Comparison of ENCODE assay signal across 1 cellular context in the genomic region with DNA sequence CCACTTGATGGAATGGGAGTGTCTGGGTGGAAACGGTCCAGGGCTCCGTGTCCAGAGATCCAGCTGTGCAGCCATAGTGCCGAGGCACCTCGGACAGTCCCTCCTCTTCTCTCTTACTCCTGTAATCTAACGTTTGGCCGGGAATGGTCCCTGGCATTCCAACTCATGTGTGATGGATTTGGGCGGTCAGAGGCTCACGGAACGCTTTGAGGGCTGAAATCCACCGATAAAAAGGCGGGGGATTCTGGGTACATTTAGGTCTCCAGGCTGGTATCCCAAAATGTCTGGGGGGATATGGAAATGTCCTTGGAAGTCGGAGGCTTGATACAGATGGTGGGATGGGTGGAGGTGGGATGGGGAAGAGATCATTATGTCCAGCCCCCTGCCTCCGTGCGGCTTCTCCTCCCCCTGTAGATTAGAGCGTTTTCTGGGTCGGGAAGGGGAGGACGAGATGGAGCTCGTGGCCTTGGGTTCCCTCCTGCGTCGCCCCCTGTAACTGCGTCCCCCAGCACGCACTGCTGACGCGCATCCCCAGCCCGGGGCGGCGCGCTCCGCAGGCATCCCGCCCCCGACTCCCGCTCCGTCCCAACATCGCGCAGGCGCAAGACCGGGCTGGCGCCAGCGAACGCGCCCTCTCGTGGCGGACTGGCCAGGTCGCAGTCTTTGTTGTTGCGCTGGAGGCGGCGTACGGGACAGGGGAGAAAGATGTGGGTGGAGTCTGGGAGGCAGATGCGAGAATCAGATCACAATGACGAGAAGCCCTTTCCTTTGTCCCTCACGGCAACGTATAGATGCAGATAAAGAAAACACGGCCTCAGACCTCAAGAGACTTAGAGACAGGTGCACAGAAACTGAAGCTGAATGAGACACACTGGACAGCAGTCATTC.
A peak's percentile ranks its signal among the peaks of the same experiment; 100 is the strongest.
TF ChIP-seq lines count a peak whose summit lies in the region.

No MANE protein-coding gene starts in this region.

TF ChIP-seq in HepG2, 621 proteins besides CTCF, POLR2A, EP300 and RAD21 (continued from another document and continues in another):
- TF ChIP-seq, protein P1, sequence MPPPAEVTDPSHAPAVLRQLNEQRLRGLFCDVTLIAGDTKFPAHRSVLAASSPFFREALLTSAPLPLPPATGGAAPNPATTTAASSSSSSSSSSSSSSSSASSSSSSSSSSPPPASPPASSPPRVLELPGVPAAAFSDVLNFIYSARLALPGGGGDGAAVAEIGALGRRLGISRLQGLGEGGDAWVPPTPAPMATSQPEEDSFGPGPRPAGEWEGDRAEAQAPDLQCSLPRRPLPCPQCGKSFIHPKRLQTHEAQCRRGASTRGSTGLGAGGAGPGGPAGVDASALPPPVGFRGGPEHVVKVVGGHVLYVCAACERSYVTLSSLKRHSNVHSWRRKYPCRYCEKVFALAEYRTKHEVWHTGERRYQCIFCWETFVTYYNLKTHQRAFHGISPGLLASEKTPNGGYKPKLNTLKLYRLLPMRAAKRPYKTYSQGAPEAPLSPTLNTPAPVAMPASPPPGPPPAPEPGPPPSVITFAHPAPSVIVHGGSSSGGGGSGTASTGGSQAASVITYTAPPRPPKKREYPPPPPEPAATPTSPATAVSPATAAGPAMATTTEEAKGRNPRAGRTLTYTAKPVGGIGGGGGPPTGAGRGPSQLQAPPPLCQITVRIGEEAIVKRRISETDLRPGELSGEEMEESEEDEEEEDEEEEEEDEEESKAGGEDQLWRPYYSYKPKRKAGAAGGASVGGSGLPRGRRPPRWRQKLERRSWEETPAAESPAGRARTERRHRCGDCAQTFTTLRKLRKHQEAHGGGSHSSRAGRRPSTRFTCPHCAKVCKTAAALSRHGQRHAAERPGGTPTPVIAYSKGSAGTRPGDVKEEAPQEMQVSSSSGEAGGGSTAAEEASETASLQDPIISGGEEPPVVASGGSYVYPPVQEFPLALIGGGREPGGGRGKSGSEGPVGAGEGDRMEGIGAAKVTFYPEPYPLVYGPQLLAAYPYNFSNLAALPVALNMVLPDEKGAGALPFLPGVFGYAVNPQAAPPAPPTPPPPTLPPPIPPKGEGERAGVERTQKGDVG (CRISPR knock-in tag; IDR thresholded peaks at IDR 0.05; ENCODE audit: borderline replicate concordance) = no peak
- TF ChIP-seq SMARCC2 (IDR thresholded peaks at IDR 0.05) (no peak), ZNF720 (CRISPR knock-in tag; IDR thresholded peaks at IDR 0.05) (no peak), ESRRA (CRISPR knock-in tag; IDR thresholded peaks at IDR 0.05; ENCODE audit: low read depth) (no peak), DPF2 (CRISPR knock-in tag; IDR thresholded peaks at IDR 0.05; ENCODE audit: borderline replicate concordance, low read depth) (no peak), HCFC1 (IDR thresholded peaks at IDR 0.05; ENCODE audit: low read depth, low read length) (no peak), HDAC6 (IDR thresholded peaks at IDR 0.05; ENCODE audit: low read depth, low read length) (no peak), MED8 (CRISPR knock-in tag; IDR thresholded peaks at IDR 0.05; ENCODE audit: insufficient replicate concordance) (no peak), CBX1 (IDR thresholded peaks at IDR 0.05; ENCODE audit: low read depth) (no peak), FOSL2 (CRISPR knock-in tag; IDR thresholded peaks at IDR 0.05) (peak; percentile 54), RAD51 (IDR thresholded peaks at IDR 0.05; ENCODE audit: borderline replicate concordance) (no peak), JUN (CRISPR knock-in tag; IDR thresholded peaks at IDR 0.05) (no peak), ZSCAN30 (CRISPR knock-in tag; IDR thresholded peaks at IDR 0.05) (no peak), CHD2 (IDR thresholded peaks at IDR 0.05; ENCODE audit: low read depth, low read length) (no peak), NPAS2 (CRISPR knock-in tag; IDR thresholded peaks at IDR 0.05; ENCODE audit: borderline replicate concordance) (no peak), RBM22 (optimal IDR thresholded peaks at IDR 0.05; ENCODE audit: low read length) (no peak), ZNF329 (CRISPR knock-in tag; IDR thresholded peaks at IDR 0.05; ENCODE audit: low read depth) (no peak), ZNF343 (CRISPR knock-in tag; IDR thresholded peaks at IDR 0.05) (no peak), KLF15 (CRISPR knock-in tag; IDR thresholded peaks at IDR 0.05; ENCODE audit: borderline replicate concordance) (no peak), GTF2F1 (IDR thresholded peaks at IDR 0.05; ENCODE audit: low read length) (no peak), CBFB (CRISPR knock-in tag; IDR thresholded peaks at IDR 0.05) (no peak; the same call in 1 of the 2 replicates), MEIS2 (CRISPR knock-in tag; IDR thresholded peaks at IDR 0.05) (no peak), ZNF274 (CRISPR knock-in tag; IDR thresholded peaks at IDR 0.05) (peak; percentile 88), ZNF564 (CRISPR knock-in tag; IDR thresholded peaks at IDR 0.05) (no peak), SP2 (CRISPR knock-in tag; IDR thresholded peaks at IDR 0.05) (no peak), ZNF383 (CRISPR knock-in tag; IDR thresholded peaks at IDR 0.05; ENCODE audit: borderline replicate concordance) (no peak), ZNF33B (CRISPR knock-in tag; IDR thresholded peaks at IDR 0.05) (no peak; the same call in 1 of the 2 replicates), JUNB (CRISPR knock-in tag; IDR thresholded peaks at IDR 0.05; ENCODE audit: borderline replicate concordance) (no peak), SSRP1 (CRISPR knock-in tag; IDR thresholded peaks at IDR 0.05) (peak; percentile 66; the same call in 1 of the 2 replicates), ZMAT3 (CRISPR knock-in tag; conservative IDR thresholded peaks at IDR 0.05) (peak; percentile 79; the same call in 1 of the 2 replicates), ZNF562 (CRISPR knock-in tag; IDR thresholded peaks at IDR 0.05; ENCODE audit: borderline replicate concordance) (no peak), ZNF235 (CRISPR knock-in tag; IDR thresholded peaks at IDR 0.05; ENCODE audit: borderline replicate concordance) (no peak), MED1 (CRISPR knock-in tag; IDR thresholded peaks at IDR 0.05) (no peak; the same call in 1 of the 2 replicates), ZNF230 (CRISPR knock-in tag; IDR thresholded peaks at IDR 0.05) (no peak), MBNL3 (CRISPR knock-in tag; conservative IDR thresholded peaks at IDR 0.05) (no peak), ZSCAN12 (CRISPR knock-in tag; IDR thresholded peaks at IDR 0.05) (no peak), ZNF790 (CRISPR knock-in tag; IDR thresholded peaks at IDR 0.05; ENCODE audit: borderline replicate concordance) (no peak), ZBTB3 (CRISPR knock-in tag; IDR thresholded peaks at IDR 0.05; ENCODE audit: borderline replicate concordance, low read depth) (no peak), NCOA1 (CRISPR knock-in tag; IDR thresholded peaks at IDR 0.05) (no peak), CCAR2 (optimal IDR thresholded peaks at IDR 0.05; ENCODE audit: low read depth, low read length) (no peak), ZNF30 (CRISPR knock-in tag; IDR thresholded peaks at IDR 0.05) (no peak), TCF7L2 (IDR thresholded peaks at IDR 0.05; ENCODE audit: low read depth, low read length) (no peak), ZNF350 (CRISPR knock-in tag; IDR thresholded peaks at IDR 0.05; ENCODE audit: borderline replicate concordance, low read depth) (peak; percentile 88), ZNF10 (CRISPR knock-in tag; IDR thresholded peaks at IDR 0.05; ENCODE audit: borderline replicate concordance, low read depth) (no peak), ZNF605 (CRISPR knock-in tag; IDR thresholded peaks at IDR 0.05) (peak; percentile 14; the same call in 1 of the 2 replicates)
- TF ChIP-seq, protein P2, sequence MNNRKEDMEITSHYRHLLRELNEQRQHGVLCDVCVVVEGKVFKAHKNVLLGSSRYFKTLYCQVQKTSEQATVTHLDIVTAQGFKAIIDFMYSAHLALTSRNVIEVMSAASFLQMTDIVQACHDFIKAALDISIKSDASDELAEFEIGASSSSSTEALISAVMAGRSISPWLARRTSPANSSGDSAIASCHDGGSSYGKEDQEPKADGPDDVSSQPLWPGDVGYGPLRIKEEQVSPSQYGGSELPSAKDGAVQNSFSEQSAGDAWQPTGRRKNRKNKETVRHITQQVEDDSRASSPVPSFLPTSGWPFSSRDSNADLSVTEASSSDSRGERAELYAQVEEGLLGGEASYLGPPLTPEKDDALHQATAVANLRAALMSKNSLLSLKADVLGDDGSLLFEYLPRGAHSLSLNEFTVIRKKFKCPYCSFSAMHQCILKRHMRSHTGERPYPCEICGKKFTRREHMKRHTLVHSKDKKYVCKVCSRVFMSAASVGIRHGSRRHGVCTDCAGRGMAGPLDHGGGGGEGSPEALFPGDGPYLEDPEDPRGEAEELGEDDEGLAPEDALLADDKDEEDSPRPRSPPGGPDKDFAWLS (CRISPR knock-in tag; IDR thresholded peaks at IDR 0.05; ENCODE audit: borderline replicate concordance) = peak; percentile 62; the same call in 1 of the 2 replicates
- TF ChIP-seq, protein P3, sequence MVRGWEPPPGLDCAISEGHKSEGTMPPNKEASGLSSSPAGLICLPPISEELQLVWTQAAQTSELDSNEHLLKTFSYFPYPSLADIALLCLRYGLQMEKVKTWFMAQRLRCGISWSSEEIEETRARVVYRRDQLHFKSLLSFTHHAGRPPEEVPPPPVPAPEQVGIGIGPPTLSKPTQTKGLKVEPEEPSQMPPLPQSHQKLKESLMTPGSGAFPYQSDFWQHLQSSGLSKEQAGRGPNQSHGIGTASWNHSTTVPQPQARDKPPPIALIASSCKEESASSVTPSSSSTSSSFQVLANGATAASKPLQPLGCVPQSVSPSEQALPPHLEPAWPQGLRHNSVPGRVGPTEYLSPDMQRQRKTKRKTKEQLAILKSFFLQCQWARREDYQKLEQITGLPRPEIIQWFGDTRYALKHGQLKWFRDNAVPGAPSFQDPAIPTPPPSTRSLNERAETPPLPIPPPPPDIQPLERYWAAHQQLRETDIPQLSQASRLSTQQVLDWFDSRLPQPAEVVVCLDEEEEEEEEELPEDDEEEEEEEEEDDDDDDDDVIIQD (CRISPR knock-in tag; IDR thresholded peaks at IDR 0.05; ENCODE audit: low read depth) = peak; percentile 60; the same call in 1 of the 2 replicates
- TF ChIP-seq, protein P4, sequence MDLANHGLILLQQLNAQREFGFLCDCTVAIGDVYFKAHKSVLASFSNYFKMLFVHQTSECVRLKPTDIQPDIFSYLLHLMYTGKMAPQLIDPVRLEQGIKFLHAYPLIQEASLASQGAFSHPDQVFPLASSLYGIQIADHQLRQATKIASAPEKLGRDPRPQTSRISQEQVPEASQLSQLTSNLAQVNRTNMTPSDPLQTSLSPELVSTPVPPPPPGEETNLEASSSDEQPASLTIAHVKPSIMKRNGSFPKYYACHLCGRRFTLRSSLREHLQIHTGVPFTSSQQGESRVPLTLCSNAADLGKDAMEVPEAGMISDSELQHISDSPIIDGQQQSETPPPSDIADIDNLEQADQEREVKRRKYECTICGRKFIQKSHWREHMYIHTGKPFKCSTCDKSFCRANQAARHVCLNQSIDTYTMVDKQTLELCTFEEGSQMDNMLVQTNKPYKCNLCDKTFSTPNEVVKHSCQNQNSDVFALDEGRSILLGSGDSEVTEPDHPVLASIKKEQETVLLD (CRISPR knock-in tag; IDR thresholded peaks at IDR 0.05; ENCODE audit: low read depth) = no peak
- TF ChIP-seq, protein P5, sequence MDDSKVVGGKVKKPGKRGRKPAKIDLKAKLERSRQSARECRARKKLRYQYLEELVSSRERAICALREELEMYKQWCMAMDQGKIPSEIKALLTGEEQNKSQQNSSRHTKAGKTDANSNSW (CRISPR knock-in tag; IDR thresholded peaks at IDR 0.05; ENCODE audit: borderline replicate concordance) = no peak
- TF ChIP-seq, protein P6, sequence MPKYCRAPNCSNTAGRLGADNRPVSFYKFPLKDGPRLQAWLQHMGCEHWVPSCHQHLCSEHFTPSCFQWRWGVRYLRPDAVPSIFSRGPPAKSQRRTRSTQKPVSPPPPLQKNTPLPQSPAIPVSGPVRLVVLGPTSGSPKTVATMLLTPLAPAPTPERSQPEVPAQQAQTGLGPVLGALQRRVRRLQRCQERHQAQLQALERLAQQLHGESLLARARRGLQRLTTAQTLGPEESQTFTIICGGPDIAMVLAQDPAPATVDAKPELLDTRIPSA (CRISPR knock-in tag; IDR thresholded peaks at IDR 0.05; ENCODE audit: borderline replicate concordance) = no peak
- TF ChIP-seq, protein P7, sequence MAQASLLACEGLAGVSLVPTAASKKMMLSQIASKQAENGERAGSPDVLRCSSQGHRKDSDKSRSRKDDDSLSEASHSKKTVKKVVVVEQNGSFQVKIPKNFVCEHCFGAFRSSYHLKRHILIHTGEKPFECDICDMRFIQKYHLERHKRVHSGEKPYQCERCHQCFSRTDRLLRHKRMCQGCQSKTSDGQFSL (CRISPR knock-in tag; IDR thresholded peaks at IDR 0.05) = no peak
- TF ChIP-seq, protein P8, sequence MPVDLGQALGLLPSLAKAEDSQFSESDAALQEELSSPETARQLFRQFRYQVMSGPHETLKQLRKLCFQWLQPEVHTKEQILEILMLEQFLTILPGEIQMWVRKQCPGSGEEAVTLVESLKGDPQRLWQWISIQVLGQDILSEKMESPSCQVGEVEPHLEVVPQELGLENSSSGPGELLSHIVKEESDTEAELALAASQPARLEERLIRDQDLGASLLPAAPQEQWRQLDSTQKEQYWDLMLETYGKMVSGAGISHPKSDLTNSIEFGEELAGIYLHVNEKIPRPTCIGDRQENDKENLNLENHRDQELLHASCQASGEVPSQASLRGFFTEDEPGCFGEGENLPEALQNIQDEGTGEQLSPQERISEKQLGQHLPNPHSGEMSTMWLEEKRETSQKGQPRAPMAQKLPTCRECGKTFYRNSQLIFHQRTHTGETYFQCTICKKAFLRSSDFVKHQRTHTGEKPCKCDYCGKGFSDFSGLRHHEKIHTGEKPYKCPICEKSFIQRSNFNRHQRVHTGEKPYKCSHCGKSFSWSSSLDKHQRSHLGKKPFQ (CRISPR knock-in tag; IDR thresholded peaks at IDR 0.05; ENCODE audit: insufficient replicate concordance) = no peak
- TF ChIP-seq, protein P9, sequence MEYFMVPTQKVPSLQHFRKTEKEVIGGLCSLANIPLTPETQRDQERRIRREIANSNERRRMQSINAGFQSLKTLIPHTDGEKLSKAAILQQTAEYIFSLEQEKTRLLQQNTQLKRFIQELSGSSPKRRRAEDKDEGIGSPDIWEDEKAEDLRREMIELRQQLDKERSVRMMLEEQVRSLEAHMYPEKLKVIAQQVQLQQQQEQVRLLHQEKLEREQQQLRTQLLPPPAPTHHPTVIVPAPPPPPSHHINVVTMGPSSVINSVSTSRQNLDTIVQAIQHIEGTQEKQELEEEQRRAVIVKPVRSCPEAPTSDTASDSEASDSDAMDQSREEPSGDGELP (IDR thresholded peaks at IDR 0.05; ENCODE audit: borderline replicate concordance, low read depth) = peak; percentile 36; the same call in 1 of the 2 replicates
